In genomic region chr14:50532502-50533313, GRCh38 we compare ENCODE assay signal across 8 cellular contexts. TPM values are rescaled to one million over a fixed set of nuclear protein-coding genes. Genes with fewer than 3 reads are reported as not detected.
DNase-seq lines count a peak whose midpoint lies in the region; ATAC-seq, FAIRE-seq and TF ChIP-seq lines count a peak whose summit lies in the region.

Gene MAP4K5 (minus strand): TSS chr14:50532569. CDS start chr14:50532049, 520 bp downstream.

- peaks cover 15% of the 10 kb centered on the region for H3K36me3 Mint-ChIP-seq in endothelial cell (ENCODE audit: low read depth, unreplicated experiment)

- no peak for FAIRE-seq in D721Med (lab: Jason Lieb, UNC)

- H3K9me3 Mint-ChIP-seq in endothelial cell (ENCODE audit: unreplicated experiment): no peaks in the 10 kb centered on the region

- H3K27ac Mint-ChIP-seq in endothelial cell (ENCODE audit: unreplicated experiment): peak within 1 kb of the TSS; percentile 85

- peaks cover 36% of the 10 kb centered on the region for H3K4me1 Mint-ChIP-seq in endothelial cell (ENCODE audit: unreplicated experiment)

- H3K27me3 ChIP-seq in HUES48 (ENCODE audit: control insufficient read depth, insufficient read depth, low read length): no peaks in the 10 kb centered on the region

- H3K9ac ChIP-seq in HUES48 (ENCODE audit: low read depth, low read length): peak within 1 kb of the TSS; percentile 94

- peak; percentile 96 for ATAC-seq in GM21390 (IDR thresholded peaks at IDR 0.05; ENCODE audit: unreplicated experiment)

- H3K27me3 Mint-ChIP-seq in endothelial cell (ENCODE audit: unreplicated experiment): peaks cover 6% of the 10 kb centered on the region

- peak within 1 kb of the TSS; percentile 93 for H3K4me3 ChIP-seq in HUES48 (ENCODE audit: low read depth, low read length)

- H3K9me3 ChIP-seq in HUES48 (ENCODE audit: control insufficient read depth, insufficient read depth, low read length): no peaks in the 10 kb centered on the region

- DNase-seq in D721Med (ENCODE audit: insufficient read length, low spot score) (peak; percentile 72), NOMO-1 treated with dmso at 0.1 percent for 144 hours (lab: John Stamatoyannopoulos, UW; ENCODE audit: unreplicated experiment) (peak; percentile 87), endothelial cell (ENCODE audit: low spot score) (peak; percentile 93), midbrain (lab: John Stamatoyannopoulos, UW) (peak; percentile 94)
- peak; percentile 91 for DNase-seq in activated CD8-positive, alpha-beta memory T cell treated with anti-CD3 and anti-CD28 coated beads, Interleukin-2, amount 50 U/mL, for 4 hours
- peak; percentile 85 for DNase-seq in stimulated activated CD8-positive, alpha-beta memory T cell treated with anti-CD3 and anti-CD28 coated beads, Interleukin-15, amount 100 ng/mL, for 48 hours (ENCODE audit: low read depth in 2 of 2)

- peak within 1 kb of the TSS; percentile 98 for H3K4me3 Mint-ChIP-seq in endothelial cell (ENCODE audit: unreplicated experiment)

- peak within 1 kb of the TSS; percentile 87 for H3K27ac ChIP-seq in HUES48 (ENCODE audit: low read depth, low read length)

- H3K4me1 ChIP-seq in HUES48 (ENCODE audit: control insufficient read depth, insufficient read depth, low read length): peaks cover 29% of the 10 kb centered on the region

- peak; percentile 81 for TF ChIP-seq CTCF in D721Med (IDR thresholded peaks at IDR 0.05; ENCODE audit: insufficient read depth, missing control alignments)
- peak; percentile 72 for TF ChIP-seq CTCF in endothelial cell (IDR thresholded peaks at IDR 0.05; ENCODE audit: unreplicated experiment)

- H3K36me3 ChIP-seq in HUES48 (ENCODE audit: control insufficient read depth, insufficient read depth, low read length): peaks cover 4% of the 10 kb centered on the region; the same call in 1 of the 2 replicates

RNA-seq across cellular contexts. Expression of gene MAP4K5, which starts in this region (rescaled TPM):
- 99.3 TPM for total RNA-seq in endothelial cell (ENCODE audit: unreplicated experiment)

Comparison
In these comparisons a context has a peak if more than half of its experiments do, and no peak if none do; other contexts are left out.
1. Peak in every context shown above with its lines: DNase-seq, ATAC-seq, H3K4me3 ChIP-seq and H3K27ac ChIP-seq.